ENCODE assay signal across 9 cellular contexts in the genomic region with DNA sequence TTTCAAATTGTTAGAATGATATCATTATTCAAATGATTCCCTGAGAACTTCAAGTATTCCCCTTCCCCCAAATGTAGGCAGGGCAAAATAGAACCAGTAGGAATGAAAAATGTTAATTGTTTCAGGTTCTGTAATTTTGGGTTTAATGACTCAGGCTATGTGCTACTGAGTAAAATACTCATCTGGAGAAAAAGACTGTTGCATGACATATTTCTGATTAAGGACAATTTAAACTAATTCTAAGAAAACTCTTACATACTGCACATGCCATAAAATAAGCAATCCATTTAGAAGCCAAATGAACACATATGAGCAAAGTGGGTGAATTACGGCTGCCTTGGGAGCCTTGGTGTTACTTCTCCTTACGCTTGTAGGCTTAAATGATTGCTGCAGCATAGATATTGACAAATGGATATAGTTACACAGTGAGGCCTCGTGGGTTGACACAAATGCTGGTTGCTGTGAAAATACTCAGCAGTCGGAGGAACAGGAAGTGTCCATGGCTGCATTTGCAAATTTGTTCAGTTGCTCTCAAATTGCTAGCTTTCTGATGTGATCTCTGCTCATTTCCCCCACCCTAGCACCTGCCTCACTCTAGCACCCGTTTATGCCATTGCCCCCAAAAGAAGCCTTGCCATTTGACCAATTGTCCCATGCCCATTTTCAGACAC.
DNase-seq lines count a peak whose midpoint lies in the region; ATAC-seq, FAIRE-seq and TF ChIP-seq lines count a peak whose summit lies in the region.
"Had no signal": no experiment of that assay in that cellular context is flagged by ENCODE, and none has a peak within 500 bp of the region (broad histone marks: within the 10 kb centered on the region; RNA-seq: fewer than 3 reads in every experiment).

No MANE protein-coding gene starts in this region.

- ATAC-seq in GM21717 (IDR thresholded peaks at IDR 0.05; ENCODE audit: unreplicated experiment), result peak; percentile 28
- no peak for ATAC-seq in GM21515 (IDR thresholded peaks at IDR 0.05; ENCODE audit: unreplicated experiment)

- DNase-seq in GM12865 (ENCODE audit: low read depth), result peak; percentile 35
- peak; percentile 29 for DNase-seq in NCI-H2107 treated with DMSO at 0.1 percent for 48 hours (lab: John Stamatoyannopoulos, UW; ENCODE audit: unreplicated experiment)
- DNase-seq in inferior parietal cortex (ENCODE audit: extremely low spot score), result no peak
- DNase-seq in D721Med (ENCODE audit: insufficient read length, low spot score), result no peak
- DNase-seq in SW 1271 (lab: John Stamatoyannopoulos, UW), result no peak
- DNase-seq: NCI-H446 had no signal

- no peak for TF ChIP-seq CTCF in GM12865 (IDR thresholded peaks at IDR 0.05; ENCODE audit: insufficient read depth, low read depth, low read length, missing control alignments)
- no peak for TF ChIP-seq CTCF in D721Med (IDR thresholded peaks at IDR 0.05; ENCODE audit: insufficient read depth, missing control alignments)

- FAIRE-seq in islet of Langerhans (lab: Jason Lieb, UNC), result peak; percentile 95
- FAIRE-seq in D721Med (lab: Jason Lieb, UNC), result no peak

- no peak overlapping the region for H3K4me3 ChIP-seq in GM12865 (ENCODE audit: low read depth, low read length)

Comparison
In these comparisons a context has a peak if more than half of its experiments do, and no peak if none do; other contexts are left out.
1. DNase-seq: peak in GM12865 (single experiment) and NCI-H2107 treated with DMSO at 0.1 percent for 48 hours (single experiment); none in inferior parietal cortex (single experiment), D721Med (single experiment) and SW 1271 (0 of 2).